In genomic region chr2:176124358-176125214, GRCh38 we compare ENCODE assay signal across 19 cellular contexts. TPM values are rescaled to one million over a fixed set of nuclear protein-coding genes. Genes with fewer than 3 reads are reported as not detected.
DNase-seq lines count a peak whose midpoint lies in the region; ATAC-seq and TF ChIP-seq lines count a peak whose summit lies in the region.
"Had no signal": no experiment of that assay in that cellular context is flagged by ENCODE, and none has a peak within 500 bp of the region (broad histone marks: within the 10 kb centered on the region; RNA-seq: fewer than 3 reads in every experiment).

No MANE protein-coding gene starts in this region.

- no peaks in the 10 kb centered on the region for H3K36me3 Mint-ChIP-seq in activated naive CD8-positive, alpha-beta T cell treated with anti-CD3 and anti-CD28 coated beads, Interleukin-2, amount 10 ng/mL, durations not matched to agents 7 days and 5 days
- no peaks in the 10 kb centered on the region for H3K36me3 Mint-ChIP-seq in activated naive CD8-positive, alpha-beta T cell treated with anti-CD3 and anti-CD28 coated beads for 36 hours
- peaks cover 13% of the 10 kb centered on the region for H3K36me3 Mint-ChIP-seq in nephron progenitor cell (ENCODE audit: low read depth)

- no peaks in the 10 kb centered on the region for H3K9me3 ChIP-seq in vagina
- H3K9me3 ChIP-seq: body of pancreas had no signal

- POLR2A ChIA-PET in activated naive CD8-positive, alpha-beta T cell treated with anti-CD3 and anti-CD28 coated beads, Interleukin-2, amount 10 ng/mL, durations not matched to agents 7 days and 5 days (lab: Charles Lee), result no interaction called here

- H3K9me3 Mint-ChIP-seq in activated naive CD8-positive, alpha-beta T cell treated with anti-CD3 and anti-CD28 coated beads, Interleukin-2, amount 10 ng/mL, durations not matched to agents 7 days and 5 days, result no peaks in the 10 kb centered on the region
- no peaks in the 10 kb centered on the region for H3K9me3 Mint-ChIP-seq in activated naive CD8-positive, alpha-beta T cell treated with anti-CD3 and anti-CD28 coated beads for 36 hours
- no peaks in the 10 kb centered on the region for H3K9me3 Mint-ChIP-seq in nephron progenitor cell

- no peak overlapping the region for H3K4me3 Mint-ChIP-seq in activated naive CD8-positive, alpha-beta T cell treated with anti-CD3 and anti-CD28 coated beads, Interleukin-2, amount 10 ng/mL, durations not matched to agents 7 days and 5 days
- H3K4me3 Mint-ChIP-seq in activated naive CD8-positive, alpha-beta T cell treated with anti-CD3 and anti-CD28 coated beads for 36 hours, result no peak overlapping the region
- H3K4me3 Mint-ChIP-seq in nephron progenitor cell, result peak overlapping the region; percentile 95

- intact Hi-C loops in vagina (cut with DNase I), result loop anchor here (5.0 to 10.0 kb wide), 3 partner anchors 513 to 1020 kb away; no protein-coding TSS in a partner anchor

- DNase-seq in activated naive CD8-positive, alpha-beta T cell treated with anti-CD3 and anti-CD28 coated beads, Interleukin-2, amount 10 ng/mL, durations not matched to agents 7 days and 5 days, result no peak
- no peak for DNase-seq in activated naive CD8-positive, alpha-beta T cell treated with anti-CD3 and anti-CD28 coated beads for 36 hours
- peak; percentile 43 for DNase-seq in dermis blood vessel endothelial cell
- no peak for DNase-seq in nephron progenitor cell
- no peak for DNase-seq in vagina (ENCODE audit: extremely low spot score in 2 of 2)
- no peak for DNase-seq in putamen (ENCODE audit: low spot score)
- DNase-seq: activated gamma-delta T cell treated with Interleukin-2 at 50 U/mL for 16 hours; body of pancreas; cortex of kidney; erythroblast; NCI-H187 treated with DMSO at 0.1 percent for 48 hours; NCI-H446; right cardiac atrium; stimulated activated CD4-positive, alpha-beta T cell treated with anti-CD3 and anti-CD28 coated beads, Interleukin-1b, Interleukin-23, amount 100 ng/mL, for 48 hours; stomach had no signal

- peaks cover 10% of the 10 kb centered on the region for H3K4me1 ChIP-seq in vagina

- peaks cover 84% of the 10 kb centered on the region for H3K27me3 Mint-ChIP-seq in activated naive CD8-positive, alpha-beta T cell treated with anti-CD3 and anti-CD28 coated beads, Interleukin-2, amount 10 ng/mL, durations not matched to agents 7 days and 5 days
- H3K27me3 Mint-ChIP-seq in activated naive CD8-positive, alpha-beta T cell treated with anti-CD3 and anti-CD28 coated beads for 36 hours, result peaks cover 93% of the 10 kb centered on the region
- H3K27me3 Mint-ChIP-seq in nephron progenitor cell (ENCODE audit: low read depth, poor library complexity), result peaks cover 5% of the 10 kb centered on the region

- peak overlapping the region; percentile 77 for H3K27ac ChIP-seq in vagina
- H3K27ac ChIP-seq: body of pancreas, stomach had no signal

- peak overlapping the region; percentile 34 for H3K27ac Mint-ChIP-seq in activated naive CD8-positive, alpha-beta T cell treated with anti-CD3 and anti-CD28 coated beads, Interleukin-2, amount 10 ng/mL, durations not matched to agents 7 days and 5 days
- no peak overlapping the region for H3K27ac Mint-ChIP-seq in activated naive CD8-positive, alpha-beta T cell treated with anti-CD3 and anti-CD28 coated beads for 36 hours
- H3K27ac Mint-ChIP-seq in nephron progenitor cell, result peak overlapping the region; percentile 100

- no peak for TF ChIP-seq CTCF in nephron progenitor cell (IDR thresholded peaks at IDR 0.05)
- TF ChIP-seq CTCF in vagina (IDR thresholded peaks at IDR 0.05), result no peak

- no peaks in the 10 kb centered on the region for H3K36me3 ChIP-seq in vagina
- H3K36me3 ChIP-seq: stomach had no signal

- H3K27me3 ChIP-seq in vagina, result no peaks in the 10 kb centered on the region

- H3K4me1 Mint-ChIP-seq in activated naive CD8-positive, alpha-beta T cell treated with anti-CD3 and anti-CD28 coated beads, Interleukin-2, amount 10 ng/mL, durations not matched to agents 7 days and 5 days, result peaks cover 12% of the 10 kb centered on the region
- peaks cover 18% of the 10 kb centered on the region for H3K4me1 Mint-ChIP-seq in activated naive CD8-positive, alpha-beta T cell treated with anti-CD3 and anti-CD28 coated beads for 36 hours
- peaks cover 64% of the 10 kb centered on the region for H3K4me1 Mint-ChIP-seq in nephron progenitor cell

- H3K4me3 ChIP-seq in vagina, result peak overlapping the region in 1 of 2 donors; percentile 33
- H3K4me3 ChIP-seq: body of pancreas had no signal

- no peak for TF ChIP-seq POLR2A in vagina (IDR thresholded peaks at IDR 0.05)

- ATAC-seq in activated naive CD8-positive, alpha-beta T cell treated with anti-CD3 and anti-CD28 coated beads, Interleukin-2, amount 10 ng/mL, durations not matched to agents 7 days and 5 days (ENCODE audit: low read depth), result no peak
- no peak for ATAC-seq in GM19463 (IDR thresholded peaks at IDR 0.05; ENCODE audit: unreplicated experiment)
- ATAC-seq in HG03045 (IDR thresholded peaks at IDR 0.05; ENCODE audit: unreplicated experiment), result no peak
- ATAC-seq: body of pancreas, right cardiac atrium, Right ventricle myocardium inferior had no signal

RNA-seq across cellular contexts. Expression of gene HOXD9, which starts 2.1 kb away (rescaled TPM):
- not detected for total RNA-seq in activated naive CD8-positive, alpha-beta T cell treated with anti-CD3 and anti-CD28 coated beads, Interleukin-2, amount 10 ng/mL, durations not matched to agents 7 days and 5 days
- not detected for total RNA-seq in activated naive CD8-positive, alpha-beta T cell treated with anti-CD3 and anti-CD28 coated beads for 36 hours
- total RNA-seq in dermis blood vessel endothelial cell, result 24.5 and 28.4 TPM in 2 replicates
- 12.5 TPM for total RNA-seq in vagina
- total RNA-seq: activated CD8-positive, alpha-beta memory T cell treated with anti-CD3 and anti-CD28 coated beads for 36 hours; right cardiac atrium; Right ventricle myocardium inferior had no signal

RNA-seq across cellular contexts. Expression of gene HOXD8, which starts 4.9 kb away (rescaled TPM):
- not detected for total RNA-seq in activated naive CD8-positive, alpha-beta T cell treated with anti-CD3 and anti-CD28 coated beads, Interleukin-2, amount 10 ng/mL, durations not matched to agents 7 days and 5 days
- not detected for total RNA-seq in activated naive CD8-positive, alpha-beta T cell treated with anti-CD3 and anti-CD28 coated beads for 36 hours
- total RNA-seq in dermis blood vessel endothelial cell (30.3 and 33.0 TPM in 2 replicates), vagina (10.3 TPM)
- total RNA-seq: activated CD8-positive, alpha-beta memory T cell treated with anti-CD3 and anti-CD28 coated beads for 36 hours had no signal

RNA-seq across cellular contexts. Expression of gene HOXD10, which starts 8.0 kb away (rescaled TPM):
- total RNA-seq in activated naive CD8-positive, alpha-beta T cell treated with anti-CD3 and anti-CD28 coated beads, Interleukin-2, amount 10 ng/mL, durations not matched to agents 7 days and 5 days, result not detected
- total RNA-seq in activated naive CD8-positive, alpha-beta T cell treated with anti-CD3 and anti-CD28 coated beads for 36 hours, result not detected
- total RNA-seq in dermis blood vessel endothelial cell (7.7 and 15.2 TPM in 2 replicates), vagina (19.6 TPM)
- total RNA-seq: activated CD8-positive, alpha-beta memory T cell treated with anti-CD3 and anti-CD28 coated beads for 36 hours; right cardiac atrium; Right ventricle myocardium inferior had no signal

RNA-seq across cellular contexts. Expression of gene HOXD11, which starts 17.5 kb away (rescaled TPM):
- not detected for total RNA-seq in activated naive CD8-positive, alpha-beta T cell treated with anti-CD3 and anti-CD28 coated beads, Interleukin-2, amount 10 ng/mL, durations not matched to agents 7 days and 5 days
- not detected for total RNA-seq in activated naive CD8-positive, alpha-beta T cell treated with anti-CD3 and anti-CD28 coated beads for 36 hours
- total RNA-seq in dermis blood vessel endothelial cell (0.17 TPM in 1 of 2 replicates, not detected in the other), vagina (19.4 TPM)
- total RNA-seq: activated CD8-positive, alpha-beta memory T cell treated with anti-CD3 and anti-CD28 coated beads for 36 hours; body of pancreas; right cardiac atrium; Right ventricle myocardium inferior; stomach had no signal

RNA-seq across cellular contexts. Expression of gene HOXD12, which starts 25.0 kb away (rescaled TPM):
- total RNA-seq in activated naive CD8-positive, alpha-beta T cell treated with anti-CD3 and anti-CD28 coated beads, Interleukin-2, amount 10 ng/mL, durations not matched to agents 7 days and 5 days, result not detected
- not detected for total RNA-seq in activated naive CD8-positive, alpha-beta T cell treated with anti-CD3 and anti-CD28 coated beads for 36 hours
- total RNA-seq in dermis blood vessel endothelial cell (not detected in 2 replicates), vagina (1.7 TPM)
- total RNA-seq: activated CD8-positive, alpha-beta memory T cell treated with anti-CD3 and anti-CD28 coated beads for 36 hours; body of pancreas; right cardiac atrium; Right ventricle myocardium inferior; stomach had no signal

Comparison
In these comparisons a context has a peak if more than half of its experiments do, and no peak if none do; other contexts are left out.
1. RNA of gene HOXD9, which starts 2.1 kb away (total RNA-seq): 24.5 to 28.4 TPM in dermis blood vessel endothelial cell and 12.5 TPM in vagina (single experiment); not detected in activated naive CD8-positive, alpha-beta T cell treated with anti-CD3 and anti-CD28 coated beads, Interleukin-2, amount 10 ng/mL, durations not matched to agents 7 days and 5 days and not detected in activated naive CD8-positive, alpha-beta T cell treated with anti-CD3 and anti-CD28 coated beads for 36 hours; every median in the first group is over 10 times any median in the second.
2. RNA of gene HOXD8, which starts 4.9 kb away (total RNA-seq): 30.3 to 33.0 TPM in dermis blood vessel endothelial cell and 10.3 TPM in vagina (single experiment); not detected in activated naive CD8-positive, alpha-beta T cell treated with anti-CD3 and anti-CD28 coated beads, Interleukin-2, amount 10 ng/mL, durations not matched to agents 7 days and 5 days and not detected in activated naive CD8-positive, alpha-beta T cell treated with anti-CD3 and anti-CD28 coated beads for 36 hours; every median in the first group is over 10 times any median in the second.